ENCODE assay signal across 8 cellular contexts in genomic region chr17:58344047-58344790, GRCh38. TPM values are rescaled to one million over a fixed set of nuclear protein-coding genes. Genes with fewer than 3 reads are reported as not detected.
A peak's percentile ranks its signal among the peaks of the same experiment; 100 is the strongest.
DNase-seq lines count a peak whose midpoint lies in the region; ATAC-seq and TF ChIP-seq lines count a peak whose summit lies in the region.

No MANE protein-coding gene starts in this region.

- TF ChIP-seq EP300 in esophagus muscularis mucosa (IDR thresholded peaks at IDR 0.05), result no peak

- ATAC-seq in GM19035 (IDR thresholded peaks at IDR 0.05; ENCODE audit: unreplicated experiment) (peak; percentile 85), HG03108 (IDR thresholded peaks at IDR 0.05; ENCODE audit: unreplicated experiment) (peak; percentile 73), T-helper 17 cell (peak; percentile 86)

- peaks cover 8% of the 10 kb centered on the region for H3K36me3 Mint-ChIP-seq in T-helper 17 cell (ENCODE audit: low read depth)

- TF ChIP-seq CTCF in esophagus muscularis mucosa (IDR thresholded peaks at IDR 0.05) (no peak), prostate gland (IDR thresholded peaks at IDR 0.05) (no peak)

- intact Hi-C loops in esophagus muscularis mucosa (cut with DNase I), result loop anchor here (10.0 kb wide), 1 partner anchor 329 kb away; no protein-coding TSS in a partner anchor
- intact Hi-C loops in prostate gland (cut with DNase I), result no loop called here

- H3K27me3 ChIP-seq in esophagus muscularis mucosa, result no peaks in the 10 kb centered on the region
- H3K27me3 ChIP-seq in prostate gland (replicated peaks; ENCODE audit: insufficient read depth), result no peaks in the 10 kb centered on the region

- peaks cover 64% of the 10 kb centered on the region for H3K4me1 Mint-ChIP-seq in T-helper 17 cell

- TF ChIP-seq POLR2A in esophagus muscularis mucosa (IDR thresholded peaks at IDR 0.05; ENCODE audit: low read depth) (no peak), prostate gland (IDR thresholded peaks at IDR 0.05) (no peak)

- peak overlapping the region; percentile 100 for H3K27ac Mint-ChIP-seq in T-helper 17 cell

- 61% methylated on average over 4 of the region's 9 CpGs for WGBS in esophagus muscularis mucosa
- 48% methylated on average over 9 of the region's 9 CpGs for WGBS in prostate gland

- DNase-seq in T-helper 17 cell (peak; percentile 64 to 84 (median 74)), NCI-H345 (lab: John Stamatoyannopoulos, UW) (no peak), esophagus muscularis mucosa (ENCODE audit: extremely low spot score) (no peak), prostate gland (ENCODE audit: low spot score) (no peak)
- peak; percentile 93 for DNase-seq in central memory CD4-positive, alpha-beta T cell
- peak; percentile 92 for DNase-seq in stimulated activated CD4-positive, alpha-beta T cell treated with anti-CD3 and anti-CD28 coated beads, Interleukin-15, amount 100 ng/mL, for 24 hours

- H3K27ac ChIP-seq in esophagus muscularis mucosa (replicated peaks in 1 of 4) (no peak overlapping the region), prostate gland (no peak overlapping the region)

- H3K4me1 ChIP-seq in esophagus muscularis mucosa (peaks cover 0 to 14% (median 1%) of the 10 kb centered on the region in 4 donors), prostate gland (replicated peaks) (no peaks in the 10 kb centered on the region)

- H3K9me3 ChIP-seq in T-helper 17 cell (ENCODE audit: control insufficient read depth, low read length, poor library complexity, severe bottlenecking), result no peaks in the 10 kb centered on the region
- H3K9me3 ChIP-seq in esophagus muscularis mucosa, result no peaks in the 10 kb centered on the region
- H3K9me3 ChIP-seq in prostate gland, result no peaks in the 10 kb centered on the region

- no peaks in the 10 kb centered on the region for H3K27me3 Mint-ChIP-seq in T-helper 17 cell

- peak overlapping the region; percentile 93 for H3K4me3 Mint-ChIP-seq in T-helper 17 cell

- H3K4me3 ChIP-seq in esophagus muscularis mucosa (no peak overlapping the region), prostate gland (no peak overlapping the region)

- H3K36me3 ChIP-seq in esophagus muscularis mucosa (peaks cover 49 to 63% (median 58%) of the 10 kb centered on the region in 4 donors), prostate gland (peaks cover 12 to 20% of the 10 kb centered on the region in 2 donors)

RNA-seq across cellular contexts. Expression of gene SUPT4H1, which starts 7.8 kb away (rescaled TPM):
- total RNA-seq in T-helper 17 cell (10 to 100 TPM; 41.3 to 50.6 TPM), esophagus muscularis mucosa (10 to 100 TPM; 35.3 to 59.6 (median 47.0) TPM), prostate gland (10 to 100 TPM; 44.8 to 70.0 TPM)

RNA-seq across cellular contexts. Expression of gene TSPOAP1, which starts 15.6 kb away (rescaled TPM):
- 10 to 100 TPM; 30.5 to 32.8 TPM for total RNA-seq in T-helper 17 cell
- 10 to 100 TPM in 3 of 4 donors, 1 to 10 TPM in 1; 10.0 to 19.0 (median 16.0) TPM for total RNA-seq in esophagus muscularis mucosa
- total RNA-seq in prostate gland, result 10 to 100 TPM; 22.7 to 26.5 TPM

Comparison
In these comparisons a context has a peak if more than half of its experiments do, and no peak if none do; other contexts are left out.
1. DNase-seq: peak in T-helper 17 cell (3 of 3), central memory CD4-positive, alpha-beta T cell (single experiment) and stimulated activated CD4-positive, alpha-beta T cell treated with anti-CD3 and anti-CD28 coated beads, Interleukin-15, amount 100 ng/mL, for 24 hours (single experiment); none in NCI-H345 (single experiment), esophagus muscularis mucosa (single experiment) and prostate gland (single experiment).
2. Peak in every context shown above with its lines, with median percentiles within 50 percentile points of each other: ATAC-seq.